ENCODE assay signal across 9 cellular contexts in genomic region chr7:99312316-99313203, GRCh38. TPM values are rescaled to one million over a fixed set of nuclear protein-coding genes. Genes with fewer than 3 reads are reported as not detected.
DNase-seq lines count a peak whose midpoint lies in the region; ATAC-seq, FAIRE-seq and TF ChIP-seq lines count a peak whose summit lies in the region.
"Had no signal": no experiment of that assay in that cellular context is flagged by ENCODE, and none has a peak within 500 bp of the region (broad histone marks: within the 10 kb centered on the region; RNA-seq: fewer than 3 reads in every experiment).

No MANE protein-coding gene starts in this region.

- H3K18ac ChIP-seq in IMR-90 (ENCODE audit: low read depth, low read length), result no peak overlapping the region

- H2BK5ac ChIP-seq in IMR-90 (ENCODE audit: low read depth, low read length, poor library complexity, severe bottlenecking), result no peak overlapping the region

- in situ Hi-C loops in IMR-90 (cut with MboI; ENCODE audit: low sequenced_read_pairs), result no loop called here
- in situ Hi-C loops in transverse colon (cut with MboI; ENCODE audit: low pct_ligation_motif_present in 1 of 4, low pct_unique_long_range_greater_than_20kb in 1 of 4, low sequenced_read_pairs in 3 of 4), result loop anchor here (5.0 to 25.0 kb wide), 4 partner anchors 150 to 278 kb away; no protein-coding TSS in a partner anchor

- H3K27ac ChIP-seq in IMR-90 (ENCODE audit: insufficient read depth, low read length) (no peak overlapping the region), pancreas (no peak overlapping the region), transverse colon (no peak overlapping the region)

- H2BK20ac ChIP-seq in IMR-90 (ENCODE audit: low read depth, low read length), result peak overlapping the region; percentile 64

- H4K5ac ChIP-seq in IMR-90 (ENCODE audit: low read depth, low read length), result no peak overlapping the region

- no peak for TF ChIP-seq EP300 in transverse colon (IDR thresholded peaks at IDR 0.05; ENCODE audit: low read depth)

- 75% methylated on average over 4 of the region's 16 CpGs; no CpG with 5 or more reads in 1 of the 2 experiments for WGBS in IMR-90 (ENCODE audit: extremely low coverage in 2 of 2, insufficient read length in 1 of 2), 2 experiments
- WGBS in pancreas, 2 donors, result 30 to 33% methylated on average over 16 of the region's 16 CpGs
- WGBS in transverse colon (ENCODE audit: low coverage in 1 of 2), 2 donors, result 10 to 41% methylated on average over 2 to 16 of the region's 16 CpGs

- peak overlapping the region; percentile 53 for H2AFZ ChIP-seq in IMR-90 (replicated peaks; ENCODE audit: low read length, poor library complexity)

- no peaks in the 10 kb centered on the region for H3K36me3 ChIP-seq in IMR-90 (ENCODE audit: control insufficient read depth, insufficient read depth, low read length)
- H3K36me3 ChIP-seq in pancreas, result no peaks in the 10 kb centered on the region
- H3K36me3 ChIP-seq in transverse colon, result no peaks in the 10 kb centered on the region

- BruUV-seq in IMR-90 (replicated peaks; lab: Mats Ljungman, UMichigan), result no TSS peak

- H3K79me1 ChIP-seq in IMR-90 (ENCODE audit: low read depth in 1 of 2, low read length in 2 of 2), result no peaks in the 10 kb centered on the region

- H3K9me1 ChIP-seq in IMR-90 (ENCODE audit: insufficient read depth, low read length), result peaks cover 2% of the 10 kb centered on the region; the same call in 1 of the 2 replicates

- no peak overlapping the region for H3K14ac ChIP-seq in IMR-90 (replicated peaks; ENCODE audit: low read depth, low read length)

- no peak overlapping the region for H3K23ac ChIP-seq in IMR-90 (ENCODE audit: low read depth, low read length)

- TF ChIP-seq RAD21 in IMR-90 (IDR thresholded peaks at IDR 0.05; ENCODE audit: low read length), result peak; percentile 94

- peak overlapping the region; percentile 68 for H2AK9ac ChIP-seq in IMR-90 (replicated peaks; ENCODE audit: low read depth, low read length, poor library complexity)

- CTCF ChIA-PET in IMR-90 (lab: Yijun Ruan, JAX), result interaction anchor here (0.5 to 0.6 kb wide), 2 partner anchors 8 to 296 kb away, joined by 3 read pairs; no protein-coding TSS in a partner anchor

- H4K8ac ChIP-seq in IMR-90 (ENCODE audit: low read depth in 2 of 2, low read length in 2 of 2), result peak overlapping the region in 1 of 2 experiments; percentile 9; a peak in 1 of 4 replicates

- no peak for FAIRE-seq in pancreas (lab: Jason Lieb, UNC)
- FAIRE-seq: endometrium had no signal

- TF ChIP-seq POLR2A in IMR-90 (IDR thresholded peaks at IDR 0.05; ENCODE audit: low read depth, low read length) (peak; percentile 48; the same call in 1 of the 2 replicates), transverse colon (IDR thresholded peaks at IDR 0.05) (no peak)

- ATAC-seq in IMR-90 (ENCODE audit: low read depth) (peak; percentile 85), pancreas (peak; percentile 84 to 98 (median 90)), GM18517 (IDR thresholded peaks at IDR 0.05; ENCODE audit: unreplicated experiment) (no peak)

- H2BK120ac ChIP-seq in IMR-90 (ENCODE audit: low read depth, low read length), result 0 out of 2 replicates have a peak overlapping the region, but pooled peaks have one; percentile 30

- H3K4me1 ChIP-seq in IMR-90 (ENCODE audit: control insufficient read depth, insufficient read depth, low read length) (no peaks in the 10 kb centered on the region), pancreas (peaks cover 0 to 4% (median 0%) of the 10 kb centered on the region in 3 donors), transverse colon (peaks cover 0 to 4% (median 0%) of the 10 kb centered on the region in 4 donors)

- peak overlapping the region; percentile 50; the same call in 1 of the 3 replicates for H2BK15ac ChIP-seq in IMR-90 (ENCODE audit: low read depth, low read length)

- H3K9ac ChIP-seq in IMR-90 (ENCODE audit: low read depth, low read length), result no peak overlapping the region

- DNase-seq in DMS53 (lab: John Stamatoyannopoulos, UW), result peak; percentile 82
- DNase-seq in IMR-90, result peak; percentile 52
- DNase-seq in SHP77 treated with DMSO at 0.1 percent for 48 hours (lab: John Stamatoyannopoulos, UW), result peak; percentile 37
- DNase-seq in activated T-helper 9 cell treated with anti-CD3 and anti-CD28 coated beads, Interleukin-2, amount 50 U/mL, for 16 hours (ENCODE audit: low read depth), result peak; percentile 60
- peak; percentile 51 for DNase-seq in foreskin melanocyte
- DNase-seq in pancreas, result peak in 5 of 6 donors; percentile 43 to 87 (median 68)
- DNase-seq in transverse colon, result peak; percentile 80

- no peak overlapping the region for H3K4me2 ChIP-seq in IMR-90 (ENCODE audit: low read depth, low read length)

- no peak overlapping the region; the same call in 1 of the 2 replicates for H4K91ac ChIP-seq in IMR-90 (ENCODE audit: insufficient read depth, low read depth, low read length)

- POLR2A ChIA-PET in IMR-90 (lab: Charles Lee; ENCODE audit: unreplicated experiment), result no interaction called here

- H3K4ac ChIP-seq in IMR-90 (ENCODE audit: low read depth, low read length), result peak overlapping the region; percentile 10; the same call in 1 of the 2 replicates

- H2AK5ac ChIP-seq in IMR-90 (ENCODE audit: low read depth, low read length), result peak overlapping the region; percentile 69

- TF ChIP-seq CTCF in IMR-90 (conservative IDR thresholded peaks at IDR 0.05; ENCODE audit: low read depth, low read length) (peak; percentile 91), pancreas (IDR thresholded peaks at IDR 0.05) (peak; percentile 89 to 92 (median 90)), transverse colon (IDR thresholded peaks at IDR 0.05) (peak; percentile 90 to 96 (median 91))

- H3K4me3 ChIP-seq in IMR-90 (ENCODE audit: insufficient read depth, low read depth, low read length) (no peak overlapping the region), pancreas (no peak overlapping the region), transverse colon (no peak overlapping the region)

- dilution Hi-C loops in IMR-90 (cut with HindIII; ENCODE audit: low sequenced_read_pairs, unreplicated experiment), result no loop called here

- no peak overlapping the region for H3K56ac ChIP-seq in IMR-90 (ENCODE audit: extremely low read depth, insufficient read depth, low read length)

- H3K9me3 ChIP-seq in IMR-90 (ENCODE audit: control insufficient read depth, insufficient read depth, low read length) (peaks cover 7% of the 10 kb centered on the region), pancreas (no peaks in the 10 kb centered on the region), transverse colon (no peaks in the 10 kb centered on the region)

- H3K27me3 ChIP-seq in IMR-90 (ENCODE audit: control insufficient read depth, insufficient read depth, low read length) (no peaks in the 10 kb centered on the region), pancreas (no peaks in the 10 kb centered on the region), transverse colon (no peaks in the 10 kb centered on the region)

- H4K20me1 ChIP-seq in IMR-90 (ENCODE audit: insufficient read depth, low read length), result no peaks in the 10 kb centered on the region

- intact Hi-C loops in IMR-90 (cut with micrococcal nuclease), result loop anchor here (1.0 kb wide), 2 partner anchors 170 to 272 kb away; no protein-coding TSS in a partner anchor
- intact Hi-C loops in pancreas (cut with DNase I), result loop anchor here in 1 of 3 donors (5.0 to 10.0 kb wide), 2 partner anchors 168 to 275 kb away; partner anchors contain the start of gene SMURF1
- intact Hi-C loops in transverse colon (cut with DNase I; ENCODE audit: low total_unique reads), result loop anchor here (2.0 kb wide), 1 partner anchor 272 kb away; no protein-coding TSS in a partner anchor

TF ChIP-seq in IMR-90, 13 proteins besides CTCF, POLR2A, EP300 and RAD21:
- TF ChIP-seq MAFK (IDR thresholded peaks at IDR 0.05; ENCODE audit: low read depth, low read length) (no peak), SMC3 (IDR thresholded peaks at IDR 0.05; ENCODE audit: low read depth, low read length) (peak; percentile 99)

RNA-seq across cellular contexts. Expression of gene ARPC1A, which starts 13.1 kb away (rescaled TPM):
- total RNA-seq in IMR-90 (2012; rRNA removed), result 321 and 327 TPM in 2 replicates
- 253 and 260 TPM in 2 replicates for polyA plus RNA-seq in IMR-90 (2012; rRNA removed)
- polyA plus RNA-seq in IMR-90 (2012; cell fraction: cytosol; rRNA removed), result 307 and 343 TPM in 2 replicates
- 103 and 113 TPM in 2 replicates for polyA plus RNA-seq in IMR-90 (2012; cell fraction: nucleus; rRNA removed; ENCODE audit: low replicate concordance)
- 10 to 100 TPM; 32.8 to 80.5 (median 54.7) TPM for total RNA-seq in pancreas
- 10 to 100 TPM; 65.2 to 90.9 TPM for polyA plus RNA-seq in pancreas
- 100 to 1,000 TPM; 104 to 186 (median 147) TPM for total RNA-seq in transverse colon

RNA-seq across cellular contexts. Expression of gene MYH16, which starts 39.9 kb away (rescaled TPM):
- total RNA-seq in IMR-90 (2012; rRNA removed), result 0.18 and 0.28 TPM in 2 replicates
- polyA plus RNA-seq in IMR-90 (2012; rRNA removed), result 0.03 and 0.09 TPM in 2 replicates
- polyA plus RNA-seq in IMR-90 (2012; cell fraction: cytosol; rRNA removed), result 0.02 and 0.09 TPM in 2 replicates
- 0.03 and 0.04 TPM in 2 replicates for polyA plus RNA-seq in IMR-90 (2012; cell fraction: nucleus; rRNA removed; ENCODE audit: low replicate concordance)
- total RNA-seq in pancreas, result under 1 TPM in 1 of 6 donors, not detected in 5; 0.09 TPM
- under 1 TPM in 1 of 2 donors, not detected in 1; 0.02 TPM for polyA plus RNA-seq in pancreas
- total RNA-seq in transverse colon, result not detected
